ENCODE assay signal across 8 cellular contexts in genomic region chr1:112508242-112509004, GRCh38. TPM values are rescaled to one million over a fixed set of nuclear protein-coding genes. Genes with fewer than 3 reads are reported as not detected.
DNase-seq lines count a peak whose midpoint lies in the region; ATAC-seq and TF ChIP-seq lines count a peak whose summit lies in the region.

Gene WNT2B (plus strand): TSS chr1:112508965. CDS start chr1:112509263, 298 bp downstream.

- H3K4me3 Mint-ChIP-seq in activated T-cell treated with anti-CD3 and anti-CD28 coated beads, Interleukin-2, amount 50 U/mL, for 72 hours = peak within 1 kb of the TSS; percentile 75 to 80

- H3K4me2 ChIP-seq in osteoblast (ENCODE audit: insufficient read depth, low read length) = peak within 1 kb of the TSS; percentile 87

- H3K27ac Mint-ChIP-seq in activated T-cell treated with anti-CD3 and anti-CD28 coated beads, Interleukin-2, amount 50 U/mL, for 72 hours = no peak within 1 kb of the TSS

- peak; percentile 51 for ATAC-seq in GM19395 (IDR thresholded peaks at IDR 0.05; ENCODE audit: unreplicated experiment)
- ATAC-seq in activated T-cell treated with anti-CD3 and anti-CD28 coated beads, Interleukin-2, amount 50 U/mL, for 72 hours (replicated peaks in 1 of 2) = peak; percentile 84 to 85

- intact Hi-C loops in uterus (cut with DNase I; ENCODE audit: low total_unique reads) = no loop called here

- peak; percentile 3 for TF ChIP-seq CTCF in AG04449 (IDR thresholded peaks at IDR 0.05; ENCODE audit: insufficient read depth, low read length, missing control alignments)
- TF ChIP-seq CTCF in fibroblast of pulmonary artery (IDR thresholded peaks at IDR 0.05; ENCODE audit: low read length, missing control alignments) = no peak
- no peak for TF ChIP-seq CTCF in osteoblast (IDR thresholded peaks at IDR 0.05; ENCODE audit: extremely low read depth, low read depth, low read length)
- TF ChIP-seq CTCF in uterus (IDR thresholded peaks at IDR 0.05) = peak in 1 of 4 experiments; percentile 13

- H3K4me1 ChIP-seq in osteoblast (ENCODE audit: insufficient read depth, low read length) (peaks cover 20% of the 10 kb centered on the region), uterus (no peaks in the 10 kb centered on the region)

- CTCF ChIA-PET in AG04449 (lab: Yijun Ruan, JAX) = interaction anchor here (1.0 to 1.3 kb wide), 3 partner anchors 14 to 117 kb away, joined by 3 to 8 read pairs (median 5); no protein-coding TSS in a partner anchor

- peak within 1 kb of the TSS; percentile 67 for H3K4me3 ChIP-seq in AG04449 (ENCODE audit: low read depth, low read length)
- H3K4me3 ChIP-seq in fibroblast of pulmonary artery (replicated peaks; ENCODE audit: low read depth, low read length) = peak within 1 kb of the TSS; percentile 49
- H3K4me3 ChIP-seq in osteoblast (ENCODE audit: insufficient read depth, low read length) = peak within 1 kb of the TSS; percentile 71
- peak within 1 kb of the TSS; percentile 24 to 50 for H3K4me3 ChIP-seq in uterus

- POLR2A ChIA-PET in AG04449 (lab: Yijun Ruan, JAX) = interaction anchor here (0.7 kb wide), 1 partner anchor 19 kb away, joined by 4 read pairs; no protein-coding TSS in a partner anchor

- H3K9me3 Mint-ChIP-seq in activated T-cell treated with anti-CD3 and anti-CD28 coated beads, Interleukin-2, amount 50 U/mL, for 72 hours = no peaks in the 10 kb centered on the region

- no peaks in the 10 kb centered on the region for H3K79me2 ChIP-seq in osteoblast (ENCODE audit: insufficient read depth, low read length)

- H3K27ac ChIP-seq in osteoblast (ENCODE audit: low read depth, low read length) = no peak within 1 kb of the TSS
- H3K27ac ChIP-seq in uterus = no peak within 1 kb of the TSS

- peaks cover 41% of the 10 kb centered on the region for H3K27me3 Mint-ChIP-seq in activated T-cell treated with anti-CD3 and anti-CD28 coated beads, Interleukin-2, amount 50 U/mL, for 72 hours (ENCODE audit: low read depth)

- no peaks in the 10 kb centered on the region for H3K36me3 Mint-ChIP-seq in activated T-cell treated with anti-CD3 and anti-CD28 coated beads, Interleukin-2, amount 50 U/mL, for 72 hours (ENCODE audit: insufficient read depth in 2 of 2)

- H3K36me3 ChIP-seq in osteoblast (ENCODE audit: insufficient read depth, low read length) = no peaks in the 10 kb centered on the region
- no peaks in the 10 kb centered on the region for H3K36me3 ChIP-seq in uterus

- H4K20me1 ChIP-seq in osteoblast (ENCODE audit: insufficient read depth, low read length) = no peaks in the 10 kb centered on the region

- no peak for DNase-seq in AG04449 (ENCODE audit: low read depth, low spot score)
- DNase-seq in NCI-H526 treated with DMSO at 0.1 percent for 48 hours (lab: John Stamatoyannopoulos, UW) = peak; percentile 30
- peak; percentile 65 to 69 for DNase-seq in activated T-cell treated with anti-CD3 and anti-CD28 coated beads, Interleukin-2, amount 50 U/mL, for 72 hours
- DNase-seq in fibroblast of pulmonary artery (ENCODE audit: low read depth) = no peak
- DNase-seq in osteoblast (ENCODE audit: insufficient read length, low spot score, missing footprints) = peak; percentile 90
- DNase-seq in uterus = no peak
- DNase-seq in KG1 (lab: John Stamatoyannopoulos, UW) = no peak

- peak within 1 kb of the TSS; percentile 70 for H2AFZ ChIP-seq in osteoblast (ENCODE audit: low read length)

- TF ChIP-seq POLR2A in uterus (IDR thresholded peaks at IDR 0.05) = no peak

- peaks cover 9% of the 10 kb centered on the region for H3K27me3 ChIP-seq in osteoblast (ENCODE audit: insufficient read depth, low read length)
- no peaks in the 10 kb centered on the region for H3K27me3 ChIP-seq in uterus

- H3K4me1 Mint-ChIP-seq in activated T-cell treated with anti-CD3 and anti-CD28 coated beads, Interleukin-2, amount 50 U/mL, for 72 hours (ENCODE audit: low read depth) = no peaks in the 10 kb centered on the region

- no peaks in the 10 kb centered on the region for H3K9me3 ChIP-seq in osteoblast (ENCODE audit: low read depth, low read length)
- H3K9me3 ChIP-seq in uterus = no peaks in the 10 kb centered on the region

RNA-seq across cellular contexts. Expression of gene WNT2B, which starts in this region (rescaled TPM):
- total RNA-seq in activated T-cell treated with anti-CD3 and anti-CD28 coated beads, Interleukin-2, amount 50 U/mL, for 72 hours = under 1 TPM; 0.29 to 0.53 TPM
- total RNA-seq in osteoblast = 1.5 and 2.2 TPM in 2 replicates
- total RNA-seq in uterus = 10 to 100 TPM in 2 of 4 donors, 1 to 10 TPM in 1, under 1 TPM in 1; 0.59 to 45.3 (median 9.1) TPM

Comparison
In these comparisons a context has a peak if more than half of its experiments do, and no peak if none do; other contexts are left out.
1. Peak in DNase-seq and ATAC-seq in activated T-cell treated with anti-CD3 and anti-CD28 coated beads, Interleukin-2, amount 50 U/mL, for 72 hours; RNA of the gene not detected or under 1 TPM.
2. DNase-seq: peak in NCI-H526 treated with DMSO at 0.1 percent for 48 hours (single experiment) and osteoblast (single experiment); none in AG04449 (single experiment), fibroblast of pulmonary artery (single experiment), uterus (0 of 2) and KG1 (single experiment).
3. Peak in every context shown above with its lines, with median percentiles within 50 percentile points of each other: H3K4me3 ChIP-seq.